ENCODE assay signal across 22 cellular contexts in genomic region chr17:52648995-52649394, GRCh38.
DNase-seq lines count a peak whose midpoint lies in the region; ATAC-seq and TF ChIP-seq lines count a peak whose summit lies in the region.
"Had no signal": no experiment of that assay in that cellular context is flagged by ENCODE, and none has a peak within 500 bp of the region (broad histone marks: within the 10 kb centered on the region; RNA-seq: fewer than 3 reads in every experiment).

No MANE protein-coding gene starts in this region.

- no peak for TF ChIP-seq EP300 in transverse colon (IDR thresholded peaks at IDR 0.05; ENCODE audit: low read depth)

- intact Hi-C loops in colonic mucosa (cut with DNase I) (no loop called here), transverse colon (cut with DNase I; ENCODE audit: low total_unique reads) (no loop called here)

- no peak for TF ChIP-seq POLR2A in transverse colon (IDR thresholded peaks at IDR 0.05)

- no peak overlapping the region for H3K27ac ChIP-seq in colonic mucosa
- H3K27ac ChIP-seq in transverse colon: no peak overlapping the region
- H3K27ac ChIP-seq: adrenal gland, KMS-11 had no signal

- no peak for ATAC-seq in activated T-helper 17 cell treated with anti-CD3 and anti-CD28 coated beads, Interleukin-2, amount 50 U/mL, for 72 hours (replicated peaks)
- no peak for ATAC-seq in HG03457 (IDR thresholded peaks at IDR 0.05; ENCODE audit: unreplicated experiment)
- ATAC-seq: natural killer cell treated with Interleukin-12 subunit alpha and Interleukin-12 subunit beta and Interleukin-15 and Interleukin-18, amount 100 ng/mL, for 72 hours had no signal

- no peaks in the 10 kb centered on the region for H3K36me3 ChIP-seq in colonic mucosa
- H3K36me3 ChIP-seq in transverse colon: no peaks in the 10 kb centered on the region
- H3K36me3 ChIP-seq: adrenal gland had no signal

- TF ChIP-seq CTCF in colonic mucosa (IDR thresholded peaks at IDR 0.05): no peak
- no peak for TF ChIP-seq CTCF in transverse colon (IDR thresholded peaks at IDR 0.05)

- no peaks in the 10 kb centered on the region for H3K27me3 Mint-ChIP-seq in activated T-helper 17 cell treated with anti-CD3 and anti-CD28 coated beads, Interleukin-2, amount 50 U/mL, for 72 hours
- H3K27me3 Mint-ChIP-seq: CD4-positive, CD25-positive, alpha-beta regulatory T cell; natural killer cell treated with Interleukin-12 subunit alpha and Interleukin-12 subunit beta and Interleukin-15 and Interleukin-18, amount 100 ng/mL, for 72 hours; stimulated activated naive CD8-positive, alpha-beta T cell treated with anti-CD3 and anti-CD28 coated beads, Interleukin-15, Interleukin-2, amounts not matched to agents 100 ng/mL and 50 ng/mL, for 24 hours had no signal

- peak; percentile 14 for DNase-seq in NCI-H345 treated with DMSO at 0.1 percent for 48 hours (lab: John Stamatoyannopoulos, UW; ENCODE audit: unreplicated experiment)
- DNase-seq in NCI-H345 (lab: John Stamatoyannopoulos, UW): no peak
- DNase-seq in NCI-H2029 treated with DMSO at 0.1 percent for 48 hours (lab: John Stamatoyannopoulos, UW): peak; percentile 11
- DNase-seq in colonic mucosa: peak; percentile 76
- peak; percentile 59 for DNase-seq in transverse colon
- DNase-seq in NCI-H1092 (lab: John Stamatoyannopoulos, UW): no peak
- DNase-seq: activated CD4-positive, alpha-beta T cell treated with anti-CD3 and anti-CD28 coated beads, Interleukin-2, amount 50 U/mL, for 48 hours; activated naive CD4-positive, alpha-beta T cell treated with anti-CD3 and anti-CD28 coated beads for 36 hours; adrenal gland; CD4-positive, CD25-positive, alpha-beta regulatory T cell; DMS 273 treated with DMSO at 0.1 percent for 48 hours; kidney; NCI-H446; SIG-M5; SW 1271 had no signal

- no peaks in the 10 kb centered on the region for H3K36me3 Mint-ChIP-seq in activated T-helper 17 cell treated with anti-CD3 and anti-CD28 coated beads, Interleukin-2, amount 50 U/mL, for 72 hours (ENCODE audit: low read depth)
- H3K36me3 Mint-ChIP-seq: brain; CD4-positive, CD25-positive, alpha-beta regulatory T cell had no signal

- H3K4me1 Mint-ChIP-seq in activated T-helper 17 cell treated with anti-CD3 and anti-CD28 coated beads, Interleukin-2, amount 50 U/mL, for 72 hours: no peaks in the 10 kb centered on the region
- H3K4me1 Mint-ChIP-seq: brain; CD4-positive, CD25-positive, alpha-beta regulatory T cell had no signal

- H3K4me1 ChIP-seq in colonic mucosa (no peaks in the 10 kb centered on the region), transverse colon (no peaks in the 10 kb centered on the region)
- H3K4me1 ChIP-seq: adrenal gland had no signal

- no peaks in the 10 kb centered on the region for H3K9me3 ChIP-seq in colonic mucosa
- no peaks in the 10 kb centered on the region for H3K9me3 ChIP-seq in transverse colon
- H3K9me3 ChIP-seq: adrenal gland had no signal

- H3K4me3 ChIP-seq in colonic mucosa (no peak overlapping the region), transverse colon (no peak overlapping the region)
- H3K4me3 ChIP-seq: adrenal gland, lung had no signal

- no peak overlapping the region for H3K27ac Mint-ChIP-seq in activated T-helper 17 cell treated with anti-CD3 and anti-CD28 coated beads, Interleukin-2, amount 50 U/mL, for 72 hours
- H3K27ac Mint-ChIP-seq: activated naive CD4-positive, alpha-beta T cell treated with anti-CD3 and anti-CD28 coated beads for 36 hours; CD4-positive, CD25-positive, alpha-beta regulatory T cell; natural killer cell treated with Interleukin-12 subunit alpha and Interleukin-12 subunit beta and Interleukin-15 and Interleukin-18, amount 100 ng/mL, for 72 hours; stimulated activated naive CD8-positive, alpha-beta T cell treated with anti-CD3 and anti-CD28 coated beads, Interleukin-15, Interleukin-2, amounts not matched to agents 100 ng/mL and 50 ng/mL, for 24 hours had no signal

- no peak overlapping the region for H3K9ac ChIP-seq in colonic mucosa (ENCODE audit: low read depth in 2 of 2, low read length in 2 of 2)
- H3K9ac ChIP-seq: KMS-11 had no signal

- in situ Hi-C loops in transverse colon (cut with MboI; ENCODE audit: low pct_ligation_motif_present in 1 of 4, low pct_unique_long_range_greater_than_20kb in 1 of 4, low sequenced_read_pairs in 3 of 4): loop anchor here in 1 of 4 donors (25.0 kb wide), 1 partner anchor 188 kb away; no protein-coding TSS in a partner anchor

- H3K4me3 Mint-ChIP-seq in activated T-helper 17 cell treated with anti-CD3 and anti-CD28 coated beads, Interleukin-2, amount 50 U/mL, for 72 hours: no peak overlapping the region
- H3K4me3 Mint-ChIP-seq: activated naive CD4-positive, alpha-beta T cell treated with anti-CD3 and anti-CD28 coated beads for 36 hours; brain; CD4-positive, CD25-positive, alpha-beta regulatory T cell; natural killer cell treated with Interleukin-12 subunit alpha and Interleukin-12 subunit beta and Interleukin-15 and Interleukin-18, amount 100 ng/mL, for 72 hours; stimulated activated naive CD8-positive, alpha-beta T cell treated with anti-CD3 and anti-CD28 coated beads, Interleukin-15, Interleukin-2, amounts not matched to agents 100 ng/mL and 50 ng/mL, for 24 hours had no signal

- H3K27me3 ChIP-seq in colonic mucosa (no peaks in the 10 kb centered on the region), transverse colon (no peaks in the 10 kb centered on the region)
- H3K27me3 ChIP-seq: adrenal gland had no signal

- H3K9me3 Mint-ChIP-seq in activated T-helper 17 cell treated with anti-CD3 and anti-CD28 coated beads, Interleukin-2, amount 50 U/mL, for 72 hours: peaks cover 4% of the 10 kb centered on the region

- 0 to 9% methylated on average over 3 of the region's 3 CpGs for WGBS in transverse colon (ENCODE audit: low coverage in 1 of 2), 2 donors

Comparison
In these comparisons a context has a peak if more than half of its experiments do, and no peak if none do; other contexts are left out.
1. DNase-seq: peak in NCI-H345 treated with DMSO at 0.1 percent for 48 hours (single experiment), NCI-H2029 treated with DMSO at 0.1 percent for 48 hours (single experiment), colonic mucosa (single experiment) and transverse colon (single experiment); none in NCI-H345 (single experiment) and NCI-H1092 (single experiment).